In the genomic region with DNA sequence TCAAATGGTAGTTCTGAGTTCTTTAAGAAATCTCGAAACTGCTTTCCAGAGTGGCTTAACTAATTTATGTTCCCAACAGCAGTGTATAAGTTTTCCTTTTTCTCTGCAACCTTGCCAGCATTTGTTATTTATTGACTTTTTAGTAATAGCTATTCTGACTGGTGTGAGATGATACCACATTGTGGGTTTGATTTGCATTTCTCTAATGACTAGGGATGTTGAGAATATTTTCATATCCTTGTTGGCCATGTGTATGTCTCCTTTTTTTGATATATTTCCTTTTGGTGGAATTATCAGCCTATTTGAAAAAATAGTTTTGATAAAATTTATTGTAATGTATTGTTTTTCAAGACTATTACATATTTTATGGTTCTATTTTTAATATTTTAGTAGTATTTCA, we compare ENCODE assay signal across 24 cellular contexts.
"Had no signal": no experiment of that assay in that cellular context is flagged by ENCODE, and none has a peak within 500 bp of the region (broad histone marks: within the 10 kb centered on the region; RNA-seq: fewer than 3 reads in every experiment).

No MANE protein-coding gene starts in this region.

- H3K36me3 ChIP-seq: esophagus muscularis mucosa, gastrocnemius medialis, heart left ventricle, left lung, lower lobe of right lung had no signal

- H3K27ac ChIP-seq: coronary artery, dorsolateral prefrontal cortex, esophagus muscularis mucosa, foreskin keratinocyte, gastrocnemius medialis, heart left ventricle, hepatocyte, left lung, lower lobe of right lung had no signal

- H3K27me3 ChIP-seq: dorsolateral prefrontal cortex, esophagus muscularis mucosa, foreskin keratinocyte, gastrocnemius medialis, heart left ventricle, hepatocyte, left lung had no signal

- H3K4me3 ChIP-seq: coronary artery, dorsolateral prefrontal cortex, esophagus muscularis mucosa, gastrocnemius medialis, heart left ventricle, hepatocyte, left lung, lower lobe of right lung, mucosa of descending colon had no signal

- H3K4me1 ChIP-seq: esophagus muscularis mucosa, foreskin keratinocyte, gastrocnemius medialis, heart left ventricle, left lung, lower lobe of right lung had no signal

- ATAC-seq: foreskin keratinocyte; gastrocnemius medialis; heart left ventricle; left cardiac atrium; left lung; left ventricle myocardium superior; lower lobe of right lung; mucosa of descending colon; naive thymus-derived CD8-positive, alpha-beta T cell had no signal

- DNase-seq: dermis blood vessel endothelial cell; dorsolateral prefrontal cortex; effector CD4-positive, alpha-beta T cell; effector memory CD4-positive, alpha-beta T cell; foreskin keratinocyte; gastrocnemius medialis; glutamatergic neuron; heart left ventricle; hypothalamus; immature natural killer cell; islet precursor cell; kidney; kidney glomerular epithelial cell; left cardiac atrium; left lung; left ventricle myocardium superior; lower lobe of right lung; mesenchymal stem cell; mucosa of descending colon; naive B cell; naive thymus-derived CD8-positive, alpha-beta T cell had no signal

- H3K9me3 ChIP-seq: esophagus muscularis mucosa, gastrocnemius medialis, left lung, lower lobe of right lung had no signal
